In the genomic region with DNA sequence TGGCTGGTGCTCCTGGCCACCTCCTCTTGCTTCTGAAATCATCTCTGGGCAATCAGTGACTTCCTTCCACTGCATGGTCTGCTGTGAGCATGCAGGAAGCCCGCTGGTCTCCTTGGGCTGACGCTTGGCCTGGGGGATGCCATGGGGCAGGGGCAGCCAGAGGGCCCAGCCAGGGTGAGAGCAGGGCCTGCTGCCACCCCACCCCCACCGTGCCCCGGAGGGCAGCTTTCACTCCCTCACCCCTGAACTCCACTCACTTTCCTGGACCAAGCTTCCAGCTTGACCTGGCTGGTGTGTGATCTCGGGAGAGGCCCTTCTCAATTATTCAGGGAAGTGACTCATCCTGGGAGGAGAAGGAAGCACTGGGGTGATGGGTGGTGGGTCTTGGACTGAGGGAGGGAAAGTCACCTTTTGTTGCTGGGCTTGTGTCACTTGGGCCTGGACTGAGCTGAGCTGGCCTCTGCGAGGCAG, we compare ENCODE assay signal across 30 cellular contexts.
DNase-seq lines count a peak whose midpoint lies in the region; ATAC-seq, FAIRE-seq and TF ChIP-seq lines count a peak whose summit lies in the region.
"Had no signal": no experiment of that assay in that cellular context is flagged by ENCODE, and none has a peak within 500 bp of the region (broad histone marks: within the 10 kb centered on the region; RNA-seq: fewer than 3 reads in every experiment).

No MANE protein-coding gene starts in this region.

- no peaks in the 10 kb centered on the region for H3K36me3 Mint-ChIP-seq in stimulated activated effector memory CD8-positive, alpha-beta T cell treated with anti-CD3 and anti-CD28 coated beads, Interleukin-12 subunit alpha, Interleukin-12 subunit beta, amount 100 ng/mL, for 72 hours
- H3K36me3 Mint-ChIP-seq: activated naive CD8-positive, alpha-beta T cell treated with anti-CD3 and anti-CD28 coated beads, Interleukin-2, amount 10 ng/mL, durations not matched to agents 7 days and 5 days; naive thymus-derived CD4-positive, alpha-beta T cell had no signal

- no peak for FAIRE-seq in kidney (lab: Jason Lieb, UNC)
- FAIRE-seq: G401.6 had no signal

- POLR2A ChIA-PET in RWPE1 (lab: Yijun Ruan, JAX; ENCODE audit: low non-redundant PET): no interaction called here

- intact Hi-C loops in kidney (cut with DNase I): no loop called here

- H3K79me2 ChIP-seq in Loucy (ENCODE audit: insufficient read depth, low read length): no peaks in the 10 kb centered on the region

- H3K27me3 ChIP-seq in Loucy (ENCODE audit: insufficient read depth, low read length, poor library complexity, severe bottlenecking) (no peaks in the 10 kb centered on the region), brain microvascular endothelial cell (replicated peaks) (no peaks in the 10 kb centered on the region)
- H3K27me3 ChIP-seq: ascending aorta had no signal

- 0 out of 2 replicates have a peak overlapping the region, but pooled peaks have one; percentile 4 for H2AFZ ChIP-seq in Loucy (ENCODE audit: low read length)

- ATAC-seq in stimulated activated effector memory CD8-positive, alpha-beta T cell treated with anti-CD3 and anti-CD28 coated beads, Interleukin-12 subunit alpha, Interleukin-12 subunit beta, amount 100 ng/mL, for 72 hours: peak; percentile 20
- ATAC-seq in HG02678 (IDR thresholded peaks at IDR 0.05; ENCODE audit: unreplicated experiment): no peak
- ATAC-seq: left ventricle myocardium superior; naive thymus-derived CD4-positive, alpha-beta T cell had no signal

- H3K36me3 ChIP-seq in Loucy (ENCODE audit: insufficient read depth, low read length) (no peaks in the 10 kb centered on the region), kidney (ENCODE audit: control insufficient read depth in 1 of 2, insufficient read depth in 2 of 2, low read length in 2 of 2) (no peaks in the 10 kb centered on the region), brain microvascular endothelial cell (replicated peaks) (no peaks in the 10 kb centered on the region)
- H3K36me3 ChIP-seq: ascending aorta, SJSA1, transverse colon had no signal

- H3K9me3 ChIP-seq in Loucy (ENCODE audit: insufficient read depth, low read depth, low read length) (no peaks in the 10 kb centered on the region), kidney (ENCODE audit: control insufficient read depth in 1 of 2, low read length in 2 of 2) (no peaks in the 10 kb centered on the region)
- H3K9me3 ChIP-seq: ascending aorta, SJSA1, transverse colon had no signal

- H3K9me3 Mint-ChIP-seq in stimulated activated effector memory CD8-positive, alpha-beta T cell treated with anti-CD3 and anti-CD28 coated beads, Interleukin-12 subunit alpha, Interleukin-12 subunit beta, amount 100 ng/mL, for 72 hours: no peaks in the 10 kb centered on the region
- H3K9me3 Mint-ChIP-seq: activated naive CD8-positive, alpha-beta T cell treated with anti-CD3 and anti-CD28 coated beads, Interleukin-2, amount 10 ng/mL, durations not matched to agents 7 days and 5 days; naive thymus-derived CD4-positive, alpha-beta T cell had no signal

- no peak overlapping the region for H3K27ac Mint-ChIP-seq in stimulated activated effector memory CD8-positive, alpha-beta T cell treated with anti-CD3 and anti-CD28 coated beads, Interleukin-12 subunit alpha, Interleukin-12 subunit beta, amount 100 ng/mL, for 72 hours
- H3K27ac Mint-ChIP-seq: activated naive CD8-positive, alpha-beta T cell treated with anti-CD3 and anti-CD28 coated beads, Interleukin-2, amount 10 ng/mL, durations not matched to agents 7 days and 5 days; HFFc6; naive thymus-derived CD4-positive, alpha-beta T cell had no signal

- H3K4me1 Mint-ChIP-seq in stimulated activated effector memory CD8-positive, alpha-beta T cell treated with anti-CD3 and anti-CD28 coated beads, Interleukin-12 subunit alpha, Interleukin-12 subunit beta, amount 100 ng/mL, for 72 hours: no peaks in the 10 kb centered on the region
- H3K4me1 Mint-ChIP-seq: activated naive CD8-positive, alpha-beta T cell treated with anti-CD3 and anti-CD28 coated beads, Interleukin-2, amount 10 ng/mL, durations not matched to agents 7 days and 5 days; naive thymus-derived CD4-positive, alpha-beta T cell had no signal

- no peak overlapping the region for H3K4me3 Mint-ChIP-seq in stimulated activated effector memory CD8-positive, alpha-beta T cell treated with anti-CD3 and anti-CD28 coated beads, Interleukin-12 subunit alpha, Interleukin-12 subunit beta, amount 100 ng/mL, for 72 hours
- H3K4me3 Mint-ChIP-seq: activated naive CD8-positive, alpha-beta T cell treated with anti-CD3 and anti-CD28 coated beads, Interleukin-2, amount 10 ng/mL, durations not matched to agents 7 days and 5 days; HFFc6; naive thymus-derived CD4-positive, alpha-beta T cell had no signal

- TF ChIP-seq CTCF in Loucy (conservative IDR thresholded peaks at IDR 0.05; ENCODE audit: low read length) (no peak), RWPE1 (conservative IDR thresholded peaks at IDR 0.05; ENCODE audit: low read depth) (no peak), kidney (IDR thresholded peaks at IDR 0.05; ENCODE audit: borderline replicate concordance, extremely low read depth, insufficient read depth) (no peak), brain microvascular endothelial cell (IDR thresholded peaks at IDR 0.05; ENCODE audit: low read depth, low read length, missing control alignments) (no peak)

- H3K9me2 ChIP-seq in Loucy (replicated peaks; ENCODE audit: low read depth, low read length): no peaks in the 10 kb centered on the region

- no peaks in the 10 kb centered on the region for H4K20me1 ChIP-seq in Loucy (ENCODE audit: insufficient read depth, low read length, poor library complexity, severe bottlenecking)

- H3K4me1 ChIP-seq in Loucy (ENCODE audit: insufficient read depth, low read length, poor library complexity, severe bottlenecking) (peaks cover 29% of the 10 kb centered on the region), kidney (ENCODE audit: control insufficient read depth in 1 of 2, insufficient read depth in 1 of 2, low read depth in 1 of 2, low read length in 2 of 2) (no peaks in the 10 kb centered on the region)
- H3K4me1 ChIP-seq: ascending aorta, SJSA1, transverse colon had no signal

- CTCF ChIA-PET in RWPE1 (lab: Yijun Ruan, JAX): no interaction called here

- in situ Hi-C loops in brain microvascular endothelial cell (cut with HindIII; ENCODE audit: low pct_ligation_motif_present, low sequenced_read_pairs): no loop called here

- H3K9ac ChIP-seq in Loucy (ENCODE audit: low read depth, low read length, poor library complexity, severe bottlenecking): no peak overlapping the region
- H3K9ac ChIP-seq in kidney (ENCODE audit: low read length in 2 of 2): no peak overlapping the region
- H3K9ac ChIP-seq: KMS-11 had no signal

- H3K27ac ChIP-seq in RWPE1 (no peak overlapping the region), kidney (ENCODE audit: low read depth in 2 of 2, low read length in 2 of 2) (no peak overlapping the region), brain microvascular endothelial cell (no peak overlapping the region)
- H3K27ac ChIP-seq: ascending aorta, coronary artery, KMS-11, SJSA1, transverse colon had no signal

- peak overlapping the region; percentile 18 for H3K4me3 ChIP-seq in Loucy (ENCODE audit: low read length, poor library complexity, severe bottlenecking)
- no peak overlapping the region for H3K4me3 ChIP-seq in kidney (ENCODE audit: low read length in 2 of 2)
- no peak overlapping the region for H3K4me3 ChIP-seq in brain microvascular endothelial cell (ENCODE audit: low read depth, low read length)
- H3K4me3 ChIP-seq: ascending aorta, coronary artery, SJSA1, transverse colon had no signal

- peak; percentile 11 for DNase-seq in RWPE1 (ENCODE audit: low spot score)
- peak; percentile 51 for DNase-seq in kidney
- no peak for DNase-seq in stimulated activated effector memory CD8-positive, alpha-beta T cell treated with anti-CD3 and anti-CD28 coated beads, Interleukin-12 subunit alpha, Interleukin-12 subunit beta, amount 100 ng/mL, for 72 hours (ENCODE audit: low spot score in 2 of 2)
- DNase-seq in NCI-H82 treated with DMSO at 0.1 percent for 48 hours (lab: John Stamatoyannopoulos, UW; ENCODE audit: unreplicated experiment): no peak
- DNase-seq in brain microvascular endothelial cell: no peak
- DNase-seq: activated CD4-positive, alpha-beta T cell treated with anti-CD3 and anti-CD28 coated beads for 48 hours; activated gamma-delta T cell; activated naive CD8-positive, alpha-beta T cell treated with anti-CD3 and anti-CD28 coated beads, Interleukin-2, amount 10 ng/mL, durations not matched to agents 7 days and 5 days; activated T-cell treated with anti-CD3 and anti-CD28 coated beads, Interleukin-2, amount 50 U/mL, for 1 hour; C1 segment of cervical spinal cord; effector memory CD4-positive, alpha-beta T cell; erythroblast; HFFc6; left ventricle myocardium superior; midbrain; MV-4-11; naive thymus-derived CD4-positive, alpha-beta T cell; NCI-H146; NCI-H345; NCI-H69; stimulated activated CD4-positive, alpha-beta T cell treated with anti-CD3 and anti-CD28 coated beads, Interleukin-4, amount 100 ng/mL, for 24 hours; T1000; transverse colon had no signal

- H3K4me2 ChIP-seq in Loucy (ENCODE audit: low read depth, low read length, poor library complexity, severe bottlenecking): peak overlapping the region; percentile 69
- H3K4me2 ChIP-seq: KMS-11 had no signal

- 0 out of 2 replicates have a peak, but pooled peaks cover 3% of the 10 kb centered on the region for H3F3A ChIP-seq in Loucy (ENCODE audit: low read depth)

Comparison
In these comparisons a context has a peak if more than half of its experiments do, and no peak if none do; other contexts are left out.
1. DNase-seq: peak in RWPE1 (single experiment) and kidney (single experiment); none in stimulated activated effector memory CD8-positive, alpha-beta T cell treated with anti-CD3 and anti-CD28 coated beads, Interleukin-12 subunit alpha, Interleukin-12 subunit beta, amount 100 ng/mL, for 72 hours (0 of 2), NCI-H82 treated with DMSO at 0.1 percent for 48 hours (single experiment) and brain microvascular endothelial cell (single experiment).